ENCODE assay signal across 9 cellular contexts in the genomic region with DNA sequence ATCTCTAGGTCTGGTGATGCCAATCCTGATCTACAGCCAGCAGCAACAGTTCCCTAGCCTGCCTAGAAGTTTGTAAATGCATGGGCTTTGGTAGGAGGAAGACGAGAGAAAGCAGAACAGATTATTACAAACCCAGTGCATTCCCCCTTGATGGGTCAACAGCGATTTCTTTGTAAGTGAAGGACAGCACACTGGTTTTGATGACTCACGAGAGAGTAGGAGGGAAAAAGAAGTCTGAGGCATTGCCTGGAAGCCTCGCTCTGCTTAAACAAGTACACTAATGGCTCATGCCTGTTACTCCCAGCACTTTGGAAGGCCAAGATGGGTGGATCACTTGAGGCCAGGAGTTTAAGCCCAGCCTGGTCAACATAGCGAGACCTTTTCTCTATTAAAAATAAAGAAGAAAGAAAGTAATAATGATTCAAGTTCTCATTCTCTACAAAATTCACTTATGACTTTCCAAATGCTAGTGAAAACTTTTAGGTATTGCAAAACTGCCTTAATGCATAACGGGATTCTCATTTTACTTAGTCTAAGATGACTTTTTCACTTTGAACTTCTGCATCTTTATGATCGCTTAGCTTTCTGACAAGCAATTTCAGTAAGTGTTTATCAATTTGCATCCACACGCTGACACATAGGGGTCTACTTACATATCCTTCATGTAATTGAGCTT. TPM values are rescaled to one million over a fixed set of nuclear protein-coding genes. Genes with fewer than 3 reads are reported as not detected.
A peak's percentile ranks its signal among the peaks of the same experiment; 100 is the strongest.
DNase-seq lines count a peak whose midpoint lies in the region; ATAC-seq and TF ChIP-seq lines count a peak whose summit lies in the region.
"Had no signal": no experiment of that assay in that cellular context is flagged by ENCODE, and none has a peak within 500 bp of the region (broad histone marks: within the 10 kb centered on the region; RNA-seq: fewer than 3 reads in every experiment).

No MANE protein-coding gene starts in this region.

- in situ Hi-C loops in astrocyte of the spinal cord (cut with HindIII; ENCODE audit: low sequenced_read_pairs): no loop called here

- no peak for DNase-seq in Right ventricle myocardium superior
- no peak for DNase-seq in left ventricle myocardium inferior
- peak; percentile 96 for DNase-seq in astrocyte of the spinal cord (ENCODE audit: low read depth, low spot score)
- peak; percentile 88 for DNase-seq in kidney glomerular epithelial cell (lab: John Stamatoyannopoulos, UW)
- no peak for DNase-seq in vagina (ENCODE audit: extremely low spot score in 2 of 2)
- no peak for DNase-seq in NCI-H2196 treated with DMSO at 0.1 percent for 48 hours (lab: John Stamatoyannopoulos, UW; ENCODE audit: unreplicated experiment)
- DNase-seq: COR-L47 had no signal

- H3K27me3 ChIP-seq in left ventricle myocardium inferior (ENCODE audit: low read depth): no peaks in the 10 kb centered on the region
- H3K27me3 ChIP-seq in vagina: no peaks in the 10 kb centered on the region

- ATAC-seq in Right ventricle myocardium superior (ENCODE audit: poor library complexity) (peak; percentile 69), GM18861 (IDR thresholded peaks at IDR 0.05; ENCODE audit: unreplicated experiment) (no peak), GM21515 (IDR thresholded peaks at IDR 0.05; ENCODE audit: unreplicated experiment) (no peak)

- intact Hi-C loops in Right ventricle myocardium superior (cut with DNase I) (loop anchor here (10.0 kb wide), 1 partner anchor 165 kb away; no protein-coding TSS in a partner anchor), left ventricle myocardium inferior (cut with micrococcal nuclease) (no loop called here), vagina (cut with DNase I) (no loop called here)

- TF ChIP-seq CTCF in left ventricle myocardium inferior (IDR thresholded peaks at IDR 0.05; ENCODE audit: borderline replicate concordance): no peak
- TF ChIP-seq CTCF in astrocyte of the spinal cord (IDR thresholded peaks at IDR 0.05; ENCODE audit: low read depth, low read length): no peak
- no peak for TF ChIP-seq CTCF in vagina (IDR thresholded peaks at IDR 0.05)

- no peaks in the 10 kb centered on the region for H3K36me3 ChIP-seq in left ventricle myocardium inferior
- H3K36me3 ChIP-seq in vagina: no peaks in the 10 kb centered on the region

- H3K4me1 ChIP-seq in left ventricle myocardium inferior (peaks cover 30% of the 10 kb centered on the region), vagina (peaks cover 11% of the 10 kb centered on the region)

- H3K4me3 ChIP-seq in left ventricle myocardium inferior (no peak overlapping the region), astrocyte of the spinal cord (ENCODE audit: low read depth, low read length) (no peak overlapping the region), vagina (no peak overlapping the region)

- H3K27ac ChIP-seq in left ventricle myocardium inferior (replicated peaks) (no peak overlapping the region), vagina (peak overlapping the region; percentile 34)

- H3K9me3 ChIP-seq in left ventricle myocardium inferior (replicated peaks) (no peaks in the 10 kb centered on the region), vagina (no peaks in the 10 kb centered on the region)

- TF ChIP-seq POLR2A in vagina (IDR thresholded peaks at IDR 0.05): no peak

RNA-seq across cellular contexts. Expression of gene USPL1, which starts 47.7 kb away (rescaled TPM):
- total RNA-seq in Right ventricle myocardium superior (8.8 TPM), left ventricle myocardium inferior (9.1 TPM), vagina (18.4 TPM)

Comparison
In these comparisons a context has a peak if more than half of its experiments do, and no peak if none do; other contexts are left out.
1. DNase-seq: peak in astrocyte of the spinal cord (single experiment) and kidney glomerular epithelial cell (single experiment); none in Right ventricle myocardium superior (single experiment), left ventricle myocardium inferior (single experiment), vagina (0 of 2) and NCI-H2196 treated with DMSO at 0.1 percent for 48 hours (single experiment).